In the genomic region with DNA sequence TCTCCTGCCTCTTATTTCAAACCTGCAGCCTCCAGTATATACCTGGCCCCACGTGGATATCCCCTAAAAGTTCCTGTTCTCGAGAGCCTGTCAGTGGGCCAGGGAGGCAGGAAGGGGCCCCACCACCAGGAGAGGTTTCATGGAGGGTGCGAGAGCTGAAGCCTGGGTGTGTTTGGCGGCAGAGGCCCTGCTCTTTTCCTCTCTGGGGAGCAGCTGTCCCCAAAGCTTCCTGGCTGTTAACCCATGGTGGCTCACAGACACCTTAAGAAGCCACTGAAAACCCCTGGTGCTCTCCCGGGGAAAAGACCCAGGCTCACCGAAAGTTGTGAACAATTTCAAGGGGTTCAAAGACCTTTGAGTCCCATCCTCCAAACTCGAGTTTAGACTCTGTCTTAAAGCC, we compare ENCODE assay signal across 9 cellular contexts. TPM values are rescaled to one million over a fixed set of nuclear protein-coding genes. Genes with fewer than 3 reads are reported as not detected.
DNase-seq lines count a peak whose midpoint lies in the region; ATAC-seq and TF ChIP-seq lines count a peak whose summit lies in the region.
"Had no signal": no experiment of that assay in that cellular context is flagged by ENCODE, and none has a peak within 500 bp of the region (broad histone marks: within the 10 kb centered on the region; RNA-seq: fewer than 3 reads in every experiment).

No MANE protein-coding gene starts in this region.

- H3K27me3 Mint-ChIP-seq in activated CD4-positive, alpha-beta memory T cell treated with anti-CD3 and anti-CD28 coated beads for 36 hours = no peaks in the 10 kb centered on the region
- H3K27me3 Mint-ChIP-seq in natural killer cell treated with Interleukin-12 subunit alpha and Interleukin-12 subunit beta and Interleukin-15 and Interleukin-18, amount 100 ng/mL, for 72 hours = no peaks in the 10 kb centered on the region

- H3K4me1 Mint-ChIP-seq in activated CD4-positive, alpha-beta memory T cell treated with anti-CD3 and anti-CD28 coated beads for 36 hours (ENCODE audit: low read depth) = peaks cover 14% of the 10 kb centered on the region
- peaks cover 15 to 23% of the 10 kb centered on the region in 2 donors for H3K4me1 Mint-ChIP-seq in natural killer cell treated with Interleukin-12 subunit alpha and Interleukin-12 subunit beta and Interleukin-15 and Interleukin-18, amount 100 ng/mL, for 72 hours (ENCODE audit: low read depth in 2 of 2)

- intact Hi-C loops in activated CD4-positive, alpha-beta memory T cell treated with anti-CD3 and anti-CD28 coated beads for 36 hours (cut with micrococcal nuclease) = loop anchor here (1.0 kb wide), 1 partner anchor 18 kb away; the partner anchor contains the start of gene CRELD1
- intact Hi-C loops in Right ventricle myocardium inferior (cut with DNase I) = no loop called here

- in situ Hi-C loops in GM13977 (cut with MboI; ENCODE audit: low pct_unique_long_range_greater_than_20kb, low sequenced_read_pairs, unreplicated experiment) = no loop called here

- peak overlapping the region; percentile 73 for H3K27ac Mint-ChIP-seq in activated CD4-positive, alpha-beta memory T cell treated with anti-CD3 and anti-CD28 coated beads for 36 hours
- peak overlapping the region; percentile 62 to 74 for H3K27ac Mint-ChIP-seq in natural killer cell treated with Interleukin-12 subunit alpha and Interleukin-12 subunit beta and Interleukin-15 and Interleukin-18, amount 100 ng/mL, for 72 hours

- H3K36me3 Mint-ChIP-seq in activated CD4-positive, alpha-beta memory T cell treated with anti-CD3 and anti-CD28 coated beads for 36 hours = no peaks in the 10 kb centered on the region
- no peaks in the 10 kb centered on the region for H3K36me3 Mint-ChIP-seq in natural killer cell treated with Interleukin-12 subunit alpha and Interleukin-12 subunit beta and Interleukin-15 and Interleukin-18, amount 100 ng/mL, for 72 hours

- DNase-seq in GM13977 (ENCODE audit: low spot score) (peak; percentile 83), HFF-Myc (ENCODE audit: extremely low read depth, low read depth) (no peak), NCI-H345 treated with DMSO at 0.1 percent for 48 hours (lab: John Stamatoyannopoulos, UW; ENCODE audit: unreplicated experiment) (no peak), Right ventricle myocardium inferior (ENCODE audit: missing footprints) (no peak), NCI-H1417 treated with DMSO at 0.1 percent for 48 hours (lab: John Stamatoyannopoulos, UW) (no peak), NCI-H446 treated with DMSO at 0.1 percent for 48 hours (lab: John Stamatoyannopoulos, UW) (no peak)
- peak; percentile 58 for DNase-seq in activated CD4-positive, alpha-beta memory T cell treated with anti-CD3 and anti-CD28 coated beads for 36 hours
- no peak for DNase-seq in natural killer cell treated with Interleukin-12 subunit alpha and Interleukin-12 subunit beta and Interleukin-15 and Interleukin-18, amount 100 ng/mL, for 72 hours (ENCODE audit: low spot score)
- DNase-seq: SIG-M5 had no signal

- TF ChIP-seq CTCF in GM13977 (IDR thresholded peaks at IDR 0.05; ENCODE audit: extremely low read depth, insufficient read depth, missing control alignments) (no peak), HFF-Myc (IDR thresholded peaks at IDR 0.05; ENCODE audit: low read depth, low read length, missing control alignments) (no peak)

- no peaks in the 10 kb centered on the region for H3K9me3 Mint-ChIP-seq in activated CD4-positive, alpha-beta memory T cell treated with anti-CD3 and anti-CD28 coated beads for 36 hours
- no peaks in the 10 kb centered on the region for H3K9me3 Mint-ChIP-seq in natural killer cell treated with Interleukin-12 subunit alpha and Interleukin-12 subunit beta and Interleukin-15 and Interleukin-18, amount 100 ng/mL, for 72 hours

- H3K4me3 ChIP-seq in HFF-Myc (replicated peaks; ENCODE audit: low read depth, low read length) = peak overlapping the region; percentile 54; the same call in 1 of the 2 replicates

- ATAC-seq in natural killer cell treated with Interleukin-12 subunit alpha and Interleukin-12 subunit beta and Interleukin-15 and Interleukin-18, amount 100 ng/mL, for 72 hours = no peak
- no peak for ATAC-seq in Right ventricle myocardium inferior

- H3K4me3 Mint-ChIP-seq in activated CD4-positive, alpha-beta memory T cell treated with anti-CD3 and anti-CD28 coated beads for 36 hours = peak overlapping the region; percentile 86
- H3K4me3 Mint-ChIP-seq in natural killer cell treated with Interleukin-12 subunit alpha and Interleukin-12 subunit beta and Interleukin-15 and Interleukin-18, amount 100 ng/mL, for 72 hours = peak overlapping the region; percentile 83

- POLR2A ChIA-PET in activated CD4-positive, alpha-beta memory T cell treated with anti-CD3 and anti-CD28 coated beads for 36 hours (lab: Charles Lee) = interaction anchor here (1.1 to 2.3 kb wide), 3 partner anchors 10 to 60 kb away, joined by 3 to 9 read pairs (median 4); partner anchors contain the start of gene JAGN1

- CTCF ChIA-PET in activated CD4-positive, alpha-beta memory T cell treated with anti-CD3 and anti-CD28 coated beads for 36 hours (lab: Charles Lee) = interaction anchor here (1.4 to 3.7 kb wide), 2 partner anchors 19 to 102 kb away, joined by 4 to 25 read pairs; partner anchors contain the start of gene CRELD1

RNA-seq across cellular contexts. Expression of gene PRRT3, which starts 1.1 kb away (rescaled TPM):
- 1 to 10 TPM; 7.8 to 8.2 TPM for total RNA-seq in activated CD4-positive, alpha-beta memory T cell treated with anti-CD3 and anti-CD28 coated beads for 36 hours
- 10 to 100 TPM; 13.4 to 13.7 TPM for total RNA-seq in natural killer cell treated with Interleukin-12 subunit alpha and Interleukin-12 subunit beta and Interleukin-15 and Interleukin-18, amount 100 ng/mL, for 72 hours
- 0.57 TPM for total RNA-seq in Right ventricle myocardium inferior

RNA-seq across cellular contexts. Expression of gene CRELD1, which starts 17.5 kb away (rescaled TPM):
- 10 to 100 TPM; 14.1 to 16.1 TPM for total RNA-seq in activated CD4-positive, alpha-beta memory T cell treated with anti-CD3 and anti-CD28 coated beads for 36 hours
- total RNA-seq in natural killer cell treated with Interleukin-12 subunit alpha and Interleukin-12 subunit beta and Interleukin-15 and Interleukin-18, amount 100 ng/mL, for 72 hours = 10 to 100 TPM; 22.8 to 29.7 TPM
- 67.5 TPM for total RNA-seq in Right ventricle myocardium inferior

RNA-seq across cellular contexts. Expression of gene IL17RC, which starts 34.2 kb away (rescaled TPM):
- under 1 TPM; 0.40 to 0.46 TPM for total RNA-seq in activated CD4-positive, alpha-beta memory T cell treated with anti-CD3 and anti-CD28 coated beads for 36 hours
- under 1 TPM; 0.57 to 0.92 TPM for total RNA-seq in natural killer cell treated with Interleukin-12 subunit alpha and Interleukin-12 subunit beta and Interleukin-15 and Interleukin-18, amount 100 ng/mL, for 72 hours
- total RNA-seq in Right ventricle myocardium inferior = 33.7 TPM

RNA-seq across cellular contexts. Expression of gene EMC3, which starts 35.5 kb away (rescaled TPM):
- 10 to 100 TPM; 35.8 to 39.8 TPM for total RNA-seq in activated CD4-positive, alpha-beta memory T cell treated with anti-CD3 and anti-CD28 coated beads for 36 hours
- 10 to 100 TPM; 62.5 to 65.8 TPM for total RNA-seq in natural killer cell treated with Interleukin-12 subunit alpha and Interleukin-12 subunit beta and Interleukin-15 and Interleukin-18, amount 100 ng/mL, for 72 hours
- 108 TPM for total RNA-seq in Right ventricle myocardium inferior

RNA-seq across cellular contexts. Expression of gene IL17RE, which starts 48.5 kb away (rescaled TPM):
- total RNA-seq in activated CD4-positive, alpha-beta memory T cell treated with anti-CD3 and anti-CD28 coated beads for 36 hours = 1 to 10 TPM; 1.8 to 1.9 TPM
- 1 to 10 TPM in 1 of 2 donors, under 1 TPM in 1; 0.48 to 1.9 TPM for total RNA-seq in natural killer cell treated with Interleukin-12 subunit alpha and Interleukin-12 subunit beta and Interleukin-15 and Interleukin-18, amount 100 ng/mL, for 72 hours
- total RNA-seq in Right ventricle myocardium inferior = 0.78 TPM

Comparison
In these comparisons a context has a peak if more than half of its experiments do, and no peak if none do; other contexts are left out.
1. DNase-seq: peak in GM13977 (single experiment) and activated CD4-positive, alpha-beta memory T cell treated with anti-CD3 and anti-CD28 coated beads for 36 hours (single experiment); none in HFF-Myc (single experiment), natural killer cell treated with Interleukin-12 subunit alpha and Interleukin-12 subunit beta and Interleukin-15 and Interleukin-18, amount 100 ng/mL, for 72 hours (single experiment), NCI-H345 treated with DMSO at 0.1 percent for 48 hours (single experiment), Right ventricle myocardium inferior (single experiment), NCI-H1417 treated with DMSO at 0.1 percent for 48 hours (single experiment) and NCI-H446 treated with DMSO at 0.1 percent for 48 hours (single experiment).
2. RNA of gene IL17RC, which starts 34.2 kb away (total RNA-seq): 33.7 TPM in Right ventricle myocardium inferior (single experiment); 0.57 to 0.92 TPM in natural killer cell treated with Interleukin-12 subunit alpha and Interleukin-12 subunit beta and Interleukin-15 and Interleukin-18, amount 100 ng/mL, for 72 hours and 0.40 to 0.46 TPM in activated CD4-positive, alpha-beta memory T cell treated with anti-CD3 and anti-CD28 coated beads for 36 hours; every median in the first group is over 10 times any median in the second.